In the genomic region with DNA sequence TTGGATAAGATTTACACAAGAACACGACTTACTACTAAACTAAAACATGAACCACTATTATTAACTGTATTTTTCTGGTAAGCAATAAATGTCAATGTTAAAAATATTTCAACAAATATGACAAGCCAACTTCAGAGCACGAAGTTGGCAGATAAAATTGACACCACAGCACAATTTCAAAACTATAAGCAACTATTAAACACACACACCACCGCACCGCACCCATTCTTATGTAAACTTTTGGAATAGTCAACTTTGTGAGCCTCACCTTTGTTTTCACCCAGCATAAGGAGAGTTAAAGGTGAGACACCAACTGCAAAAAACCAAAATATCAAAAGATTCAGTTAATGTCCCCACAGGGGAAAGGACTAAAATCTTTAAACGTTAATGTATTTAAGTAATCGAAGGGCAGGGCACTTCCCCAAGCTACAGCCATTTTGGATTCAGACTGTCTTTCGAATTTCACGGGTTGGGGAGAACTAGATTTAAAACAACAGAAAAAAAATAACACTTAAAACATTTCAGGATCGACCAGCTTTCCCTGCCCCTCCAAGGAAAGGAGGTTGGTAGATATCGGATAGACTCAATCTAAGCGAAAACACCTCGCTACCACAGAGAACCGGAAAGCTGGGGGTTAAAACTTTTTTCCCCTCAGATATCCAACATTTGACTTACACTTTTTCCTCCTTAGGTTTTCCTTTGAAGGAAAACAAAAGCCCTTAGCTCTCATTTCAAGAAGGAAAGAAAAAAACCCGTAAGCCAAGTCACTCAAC, we compare ENCODE assay signal across 1 cellular context.
TF ChIP-seq lines count a peak whose summit lies in the region.

No MANE protein-coding gene starts in this region.

TF ChIP-seq in HepG2, 621 proteins besides CTCF, POLR2A, EP300 and RAD21:
- peak; percentile 93 for TF ChIP-seq ZNF7 (CRISPR knock-in tag; IDR thresholded peaks at IDR 0.05)
- no peak for TF ChIP-seq ZNF326 (CRISPR knock-in tag; IDR thresholded peaks at IDR 0.05; ENCODE audit: borderline replicate concordance)
- TF ChIP-seq FOXP1 (IDR thresholded peaks at IDR 0.05), result no peak
- TF ChIP-seq FOXP1 (CRISPR knock-in tag; IDR thresholded peaks at IDR 0.05), result 0 out of 2 replicates have a peak, but pooled peaks have one; percentile 1
- TF ChIP-seq, protein P1, sequence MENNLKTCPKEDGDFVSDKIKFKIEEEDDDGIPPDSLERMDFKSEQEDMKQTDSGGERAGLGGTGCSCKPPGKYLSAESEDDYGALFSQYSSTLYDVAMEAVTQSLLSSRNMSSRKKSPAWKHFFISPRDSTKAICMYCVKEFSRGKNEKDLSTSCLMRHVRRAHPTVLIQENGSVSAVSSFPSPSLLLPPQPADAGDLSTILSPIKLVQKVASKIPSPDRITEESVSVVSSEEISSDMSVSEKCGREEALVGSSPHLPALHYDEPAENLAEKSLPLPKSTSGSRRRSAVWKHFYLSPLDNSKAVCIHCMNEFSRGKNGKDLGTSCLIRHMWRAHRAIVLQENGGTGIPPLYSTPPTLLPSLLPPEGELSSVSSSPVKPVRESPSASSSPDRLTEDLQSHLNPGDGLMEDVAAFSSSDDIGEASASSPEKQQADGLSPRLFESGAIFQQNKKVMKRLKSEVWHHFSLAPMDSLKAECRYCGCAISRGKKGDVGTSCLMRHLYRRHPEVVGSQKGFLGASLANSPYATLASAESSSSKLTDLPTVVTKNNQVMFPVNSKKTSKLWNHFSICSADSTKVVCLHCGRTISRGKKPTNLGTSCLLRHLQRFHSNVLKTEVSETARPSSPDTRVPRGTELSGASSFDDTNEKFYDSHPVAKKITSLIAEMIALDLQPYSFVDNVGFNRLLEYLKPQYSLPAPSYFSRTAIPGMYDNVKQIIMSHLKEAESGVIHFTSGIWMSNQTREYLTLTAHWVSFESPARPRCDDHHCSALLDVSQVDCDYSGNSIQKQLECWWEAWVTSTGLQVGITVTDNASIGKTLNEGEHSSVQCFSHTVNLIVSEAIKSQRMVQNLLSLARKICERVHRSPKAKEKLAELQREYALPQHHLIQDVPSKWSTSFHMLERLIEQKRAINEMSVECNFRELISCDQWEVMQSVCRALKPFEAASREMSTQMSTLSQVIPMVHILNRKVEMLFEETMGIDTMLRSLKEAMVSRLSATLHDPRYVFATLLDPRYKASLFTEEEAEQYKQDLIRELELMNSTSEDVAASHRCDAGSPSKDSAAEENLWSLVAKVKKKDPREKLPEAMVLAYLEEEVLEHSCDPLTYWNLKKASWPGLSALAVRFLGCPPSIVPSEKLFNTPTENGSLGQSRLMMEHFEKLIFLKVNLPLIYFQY (CRISPR knock-in tag; IDR thresholded peaks at IDR 0.05; ENCODE audit: borderline replicate concordance), result no peak
- no peak for TF ChIP-seq FOXP4 (CRISPR knock-in tag; IDR thresholded peaks at IDR 0.05)
- no peak for TF ChIP-seq ZNF549 (CRISPR knock-in tag; IDR thresholded peaks at IDR 0.05)
- TF ChIP-seq, protein P2, sequence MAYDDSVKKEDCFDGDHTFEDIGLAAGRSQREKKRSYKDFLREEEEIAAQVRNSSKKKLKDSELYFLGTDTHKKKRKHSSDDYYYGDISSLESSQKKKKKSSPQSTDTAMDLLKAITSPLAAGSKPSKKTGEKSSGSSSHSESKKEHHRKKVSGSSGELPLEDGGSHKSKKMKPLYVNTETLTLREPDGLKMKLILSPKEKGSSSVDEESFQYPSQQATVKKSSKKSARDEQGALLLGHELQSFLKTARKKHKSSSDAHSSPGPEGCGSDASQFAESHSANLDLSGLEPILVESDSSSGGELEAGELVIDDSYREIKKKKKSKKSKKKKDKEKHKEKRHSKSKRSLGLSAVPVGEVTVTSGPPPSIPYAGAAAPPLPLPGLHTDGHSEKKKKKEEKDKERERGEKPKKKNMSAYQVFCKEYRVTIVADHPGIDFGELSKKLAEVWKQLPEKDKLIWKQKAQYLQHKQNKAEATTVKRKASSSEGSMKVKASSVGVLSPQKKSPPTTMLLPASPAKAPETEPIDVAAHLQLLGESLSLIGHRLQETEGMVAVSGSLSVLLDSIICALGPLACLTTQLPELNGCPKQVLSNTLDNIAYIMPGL (CRISPR knock-in tag; IDR thresholded peaks at IDR 0.05; ENCODE audit: borderline replicate concordance in 1 of 2, low read depth in 1 of 2), result 0 out of 4 replicates have a peak, but pooled peaks of 1 of the 2 experiments have one; percentile 2
- TF ChIP-seq ZFP37 (CRISPR knock-in tag; IDR thresholded peaks at IDR 0.05; ENCODE audit: borderline replicate concordance), result no peak
- no peak for TF ChIP-seq ZNF816 (CRISPR knock-in tag; IDR thresholded peaks at IDR 0.05; ENCODE audit: borderline replicate concordance)
- 0 out of 2 replicates have a peak, but pooled peaks have one; percentile 6 for TF ChIP-seq MAFF (IDR thresholded peaks at IDR 0.05; ENCODE audit: low read depth, low read length)
- TF ChIP-seq ZNF275 (CRISPR knock-in tag; IDR thresholded peaks at IDR 0.05; ENCODE audit: borderline replicate concordance), result no peak
- TF ChIP-seq SP4 (CRISPR knock-in tag; IDR thresholded peaks at IDR 0.05), result no peak
- TF ChIP-seq ZNF704 (CRISPR knock-in tag; IDR thresholded peaks at IDR 0.05; ENCODE audit: borderline replicate concordance), result no peak; the same call in 1 of the 2 replicates
- peak; percentile 88 for TF ChIP-seq ZNF652 (CRISPR knock-in tag; IDR thresholded peaks at IDR 0.05; ENCODE audit: borderline replicate concordance, low read depth)
- TF ChIP-seq SIN3A (IDR thresholded peaks at IDR 0.05; ENCODE audit: borderline replicate concordance, low read depth, low read length), result peak; percentile 67; the same call in 1 of the 2 replicates
- peak; percentile 57 for TF ChIP-seq YY1 (IDR thresholded peaks at IDR 0.05; ENCODE audit: insufficient read depth, insufficient replicate concordance, low read depth, low read length)
TF ChIP-seq in HepG2: peak in this region for 7.
